ENCODE assay signal across 1 cellular context in the genomic region with DNA sequence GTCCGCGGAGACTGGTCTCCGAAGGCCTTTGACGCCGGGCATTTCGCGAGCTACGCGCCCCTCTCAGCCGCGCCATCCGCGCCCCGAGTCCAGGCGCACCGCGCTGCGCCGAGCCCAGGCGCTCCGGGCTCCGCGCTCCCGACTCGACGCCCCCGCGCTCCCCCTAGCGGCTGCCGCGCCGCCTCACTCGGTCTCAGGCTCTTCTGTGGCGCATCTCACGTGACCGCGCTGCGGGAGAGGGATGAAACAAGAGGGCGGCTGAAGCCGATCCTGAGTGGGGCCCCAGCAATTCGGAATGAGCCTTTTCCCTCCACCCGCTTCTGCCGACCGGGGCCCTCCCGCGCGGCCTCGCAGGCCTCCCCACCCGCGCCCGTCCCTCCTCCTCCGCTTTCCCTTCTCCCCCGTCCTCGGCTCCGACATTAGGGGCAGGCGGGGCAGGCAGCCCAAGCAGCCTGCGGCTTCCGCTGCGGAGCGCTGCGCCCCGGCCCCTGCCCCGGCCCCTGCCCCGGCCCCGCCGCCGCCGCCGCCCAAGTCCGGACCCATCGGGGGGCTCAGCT.
TF ChIP-seq lines count a peak whose summit lies in the region.

No MANE protein-coding gene starts in this region.

TF ChIP-seq in WTC11, 78 proteins besides CTCF, POLR2A, EP300 and RAD21 (continued from another document):
- TF ChIP-seq, protein P1, sequence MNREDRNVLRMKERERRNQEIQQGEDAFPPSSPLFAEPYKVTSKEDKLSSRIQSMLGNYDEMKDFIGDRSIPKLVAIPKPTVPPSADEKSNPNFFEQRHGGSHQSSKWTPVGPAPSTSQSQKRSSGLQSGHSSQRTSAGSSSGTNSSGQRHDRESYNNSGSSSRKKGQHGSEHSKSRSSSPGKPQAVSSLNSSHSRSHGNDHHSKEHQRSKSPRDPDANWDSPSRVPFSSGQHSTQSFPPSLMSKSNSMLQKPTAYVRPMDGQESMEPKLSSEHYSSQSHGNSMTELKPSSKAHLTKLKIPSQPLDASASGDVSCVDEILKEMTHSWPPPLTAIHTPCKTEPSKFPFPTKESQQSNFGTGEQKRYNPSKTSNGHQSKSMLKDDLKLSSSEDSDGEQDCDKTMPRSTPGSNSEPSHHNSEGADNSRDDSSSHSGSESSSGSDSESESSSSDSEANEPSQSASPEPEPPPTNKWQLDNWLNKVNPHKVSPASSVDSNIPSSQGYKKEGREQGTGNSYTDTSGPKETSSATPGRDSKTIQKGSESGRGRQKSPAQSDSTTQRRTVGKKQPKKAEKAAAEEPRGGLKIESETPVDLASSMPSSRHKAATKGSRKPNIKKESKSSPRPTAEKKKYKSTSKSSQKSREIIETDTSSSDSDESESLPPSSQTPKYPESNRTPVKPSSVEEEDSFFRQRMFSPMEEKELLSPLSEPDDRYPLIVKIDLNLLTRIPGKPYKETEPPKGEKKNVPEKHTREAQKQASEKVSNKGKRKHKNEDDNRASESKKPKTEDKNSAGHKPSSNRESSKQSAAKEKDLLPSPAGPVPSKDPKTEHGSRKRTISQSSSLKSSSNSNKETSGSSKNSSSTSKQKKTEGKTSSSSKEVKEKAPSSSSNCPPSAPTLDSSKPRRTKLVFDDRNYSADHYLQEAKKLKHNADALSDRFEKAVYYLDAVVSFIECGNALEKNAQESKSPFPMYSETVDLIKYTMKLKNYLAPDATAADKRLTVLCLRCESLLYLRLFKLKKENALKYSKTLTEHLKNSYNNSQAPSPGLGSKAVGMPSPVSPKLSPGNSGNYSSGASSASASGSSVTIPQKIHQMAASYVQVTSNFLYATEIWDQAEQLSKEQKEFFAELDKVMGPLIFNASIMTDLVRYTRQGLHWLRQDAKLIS (CRISPR knock-in tag; IDR thresholded peaks at IDR 0.05; ENCODE audit: borderline replicate concordance) = 0 out of 2 replicates have a peak, but pooled peaks have one; percentile 72
- TF ChIP-seq, protein P2, sequence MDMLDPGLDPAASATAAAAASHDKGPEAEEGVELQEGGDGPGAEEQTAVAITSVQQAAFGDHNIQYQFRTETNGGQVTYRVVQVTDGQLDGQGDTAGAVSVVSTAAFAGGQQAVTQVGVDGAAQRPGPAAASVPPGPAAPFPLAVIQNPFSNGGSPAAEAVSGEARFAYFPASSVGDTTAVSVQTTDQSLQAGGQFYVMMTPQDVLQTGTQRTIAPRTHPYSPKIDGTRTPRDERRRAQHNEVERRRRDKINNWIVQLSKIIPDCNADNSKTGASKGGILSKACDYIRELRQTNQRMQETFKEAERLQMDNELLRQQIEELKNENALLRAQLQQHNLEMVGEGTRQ (CRISPR knock-in tag; IDR thresholded peaks at IDR 0.05) = peak; percentile 95
- TF ChIP-seq ZNF138 (CRISPR knock-in tag; conservative IDR thresholded peaks at IDR 0.05) = 0 out of 2 replicates have a peak, but pooled peaks have one; percentile 17
- no peak for TF ChIP-seq CBFB (CRISPR knock-in tag; IDR thresholded peaks at IDR 0.05; ENCODE audit: low read depth)
- TF ChIP-seq, protein P3, sequence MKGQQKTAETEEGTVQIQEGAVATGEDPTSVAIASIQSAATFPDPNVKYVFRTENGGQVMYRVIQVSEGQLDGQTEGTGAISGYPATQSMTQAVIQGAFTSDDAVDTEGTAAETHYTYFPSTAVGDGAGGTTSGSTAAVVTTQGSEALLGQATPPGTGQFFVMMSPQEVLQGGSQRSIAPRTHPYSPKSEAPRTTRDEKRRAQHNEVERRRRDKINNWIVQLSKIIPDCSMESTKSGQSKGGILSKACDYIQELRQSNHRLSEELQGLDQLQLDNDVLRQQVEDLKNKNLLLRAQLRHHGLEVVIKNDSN (CRISPR knock-in tag; IDR thresholded peaks at IDR 0.05) = peak; percentile 92
- peak; percentile 40; the same call in 1 of the 2 replicates for TF ChIP-seq FOXP1 (CRISPR knock-in tag; IDR thresholded peaks at IDR 0.05; ENCODE audit: borderline replicate concordance)
- peak; percentile 27; the same call in 1 of the 2 replicates for TF ChIP-seq ZNF423 (CRISPR knock-in tag; IDR thresholded peaks at IDR 0.05)
- TF ChIP-seq, protein P4, sequence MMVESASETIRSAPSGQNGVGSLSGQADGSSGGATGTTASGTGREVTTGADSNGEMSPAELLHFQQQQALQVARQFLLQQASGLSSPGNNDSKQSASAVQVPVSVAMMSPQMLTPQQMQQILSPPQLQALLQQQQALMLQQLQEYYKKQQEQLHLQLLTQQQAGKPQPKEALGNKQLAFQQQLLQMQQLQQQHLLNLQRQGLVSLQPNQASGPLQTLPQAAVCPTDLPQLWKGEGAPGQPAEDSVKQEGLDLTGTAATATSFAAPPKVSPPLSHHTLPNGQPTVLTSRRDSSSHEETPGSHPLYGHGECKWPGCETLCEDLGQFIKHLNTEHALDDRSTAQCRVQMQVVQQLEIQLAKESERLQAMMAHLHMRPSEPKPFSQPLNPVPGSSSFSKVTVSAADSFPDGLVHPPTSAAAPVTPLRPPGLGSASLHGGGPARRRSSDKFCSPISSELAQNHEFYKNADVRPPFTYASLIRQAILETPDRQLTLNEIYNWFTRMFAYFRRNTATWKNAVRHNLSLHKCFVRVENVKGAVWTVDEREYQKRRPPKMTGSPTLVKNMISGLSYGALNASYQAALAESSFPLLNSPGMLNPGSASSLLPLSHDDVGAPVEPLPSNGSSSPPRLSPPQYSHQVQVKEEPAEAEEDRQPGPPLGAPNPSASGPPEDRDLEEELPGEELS (CRISPR knock-in tag; IDR thresholded peaks at IDR 0.05) = peak; percentile 78; the same call in 1 of the 2 replicates
- TF ChIP-seq TCF7 (CRISPR knock-in tag; IDR thresholded peaks at IDR 0.05; ENCODE audit: low read depth) = no peak
- TF ChIP-seq, protein P5, sequence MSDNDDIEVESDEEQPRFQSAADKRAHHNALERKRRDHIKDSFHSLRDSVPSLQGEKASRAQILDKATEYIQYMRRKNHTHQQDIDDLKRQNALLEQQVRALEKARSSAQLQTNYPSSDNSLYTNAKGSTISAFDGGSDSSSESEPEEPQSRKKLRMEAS (CRISPR knock-in tag; IDR thresholded peaks at IDR 0.05) = peak; percentile 47; the same call in 1 of the 2 replicates
- TF ChIP-seq SMAD4 (CRISPR knock-in tag; IDR thresholded peaks at IDR 0.05) = no peak
- TF ChIP-seq GABPB1 (CRISPR knock-in tag; IDR thresholded peaks at IDR 0.05) = peak; percentile 74
- TF ChIP-seq FOXK1 (CRISPR knock-in tag; IDR thresholded peaks at IDR 0.05) = peak; percentile 76; the same call in 1 of the 2 replicates
- TF ChIP-seq KAT7 (CRISPR knock-in tag; IDR thresholded peaks at IDR 0.05; ENCODE audit: borderline replicate concordance) = peak; percentile 95
- TF ChIP-seq TEAD1 (CRISPR knock-in tag; IDR thresholded peaks at IDR 0.05) = peak; percentile 90; the same call in 1 of the 2 replicates
- TF ChIP-seq ELF4 (CRISPR knock-in tag; IDR thresholded peaks at IDR 0.05; ENCODE audit: low read depth) = no peak
- TF ChIP-seq, protein P6, sequence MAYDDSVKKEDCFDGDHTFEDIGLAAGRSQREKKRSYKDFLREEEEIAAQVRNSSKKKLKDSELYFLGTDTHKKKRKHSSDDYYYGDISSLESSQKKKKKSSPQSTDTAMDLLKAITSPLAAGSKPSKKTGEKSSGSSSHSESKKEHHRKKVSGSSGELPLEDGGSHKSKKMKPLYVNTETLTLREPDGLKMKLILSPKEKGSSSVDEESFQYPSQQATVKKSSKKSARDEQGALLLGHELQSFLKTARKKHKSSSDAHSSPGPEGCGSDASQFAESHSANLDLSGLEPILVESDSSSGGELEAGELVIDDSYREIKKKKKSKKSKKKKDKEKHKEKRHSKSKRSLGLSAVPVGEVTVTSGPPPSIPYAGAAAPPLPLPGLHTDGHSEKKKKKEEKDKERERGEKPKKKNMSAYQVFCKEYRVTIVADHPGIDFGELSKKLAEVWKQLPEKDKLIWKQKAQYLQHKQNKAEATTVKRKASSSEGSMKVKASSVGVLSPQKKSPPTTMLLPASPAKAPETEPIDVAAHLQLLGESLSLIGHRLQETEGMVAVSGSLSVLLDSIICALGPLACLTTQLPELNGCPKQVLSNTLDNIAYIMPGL (CRISPR knock-in tag; IDR thresholded peaks at IDR 0.05) = peak; percentile 98
- TF ChIP-seq, protein P7, sequence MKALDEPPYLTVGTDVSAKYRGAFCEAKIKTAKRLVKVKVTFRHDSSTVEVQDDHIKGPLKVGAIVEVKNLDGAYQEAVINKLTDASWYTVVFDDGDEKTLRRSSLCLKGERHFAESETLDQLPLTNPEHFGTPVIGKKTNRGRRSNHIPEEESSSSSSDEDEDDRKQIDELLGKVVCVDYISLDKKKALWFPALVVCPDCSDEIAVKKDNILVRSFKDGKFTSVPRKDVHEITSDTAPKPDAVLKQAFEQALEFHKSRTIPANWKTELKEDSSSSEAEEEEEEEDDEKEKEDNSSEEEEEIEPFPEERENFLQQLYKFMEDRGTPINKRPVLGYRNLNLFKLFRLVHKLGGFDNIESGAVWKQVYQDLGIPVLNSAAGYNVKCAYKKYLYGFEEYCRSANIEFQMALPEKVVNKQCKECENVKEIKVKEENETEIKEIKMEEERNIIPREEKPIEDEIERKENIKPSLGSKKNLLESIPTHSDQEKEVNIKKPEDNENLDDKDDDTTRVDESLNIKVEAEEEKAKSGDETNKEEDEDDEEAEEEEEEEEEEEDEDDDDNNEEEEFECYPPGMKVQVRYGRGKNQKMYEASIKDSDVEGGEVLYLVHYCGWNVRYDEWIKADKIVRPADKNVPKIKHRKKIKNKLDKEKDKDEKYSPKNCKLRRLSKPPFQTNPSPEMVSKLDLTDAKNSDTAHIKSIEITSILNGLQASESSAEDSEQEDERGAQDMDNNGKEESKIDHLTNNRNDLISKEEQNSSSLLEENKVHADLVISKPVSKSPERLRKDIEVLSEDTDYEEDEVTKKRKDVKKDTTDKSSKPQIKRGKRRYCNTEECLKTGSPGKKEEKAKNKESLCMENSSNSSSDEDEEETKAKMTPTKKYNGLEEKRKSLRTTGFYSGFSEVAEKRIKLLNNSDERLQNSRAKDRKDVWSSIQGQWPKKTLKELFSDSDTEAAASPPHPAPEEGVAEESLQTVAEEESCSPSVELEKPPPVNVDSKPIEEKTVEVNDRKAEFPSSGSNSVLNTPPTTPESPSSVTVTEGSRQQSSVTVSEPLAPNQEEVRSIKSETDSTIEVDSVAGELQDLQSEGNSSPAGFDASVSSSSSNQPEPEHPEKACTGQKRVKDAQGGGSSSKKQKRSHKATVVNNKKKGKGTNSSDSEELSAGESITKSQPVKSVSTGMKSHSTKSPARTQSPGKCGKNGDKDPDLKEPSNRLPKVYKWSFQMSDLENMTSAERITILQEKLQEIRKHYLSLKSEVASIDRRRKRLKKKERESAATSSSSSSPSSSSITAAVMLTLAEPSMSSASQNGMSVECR (CRISPR knock-in tag; IDR thresholded peaks at IDR 0.05; ENCODE audit: borderline replicate concordance) = no peak
- TF ChIP-seq ZNF416 (CRISPR knock-in tag; IDR thresholded peaks at IDR 0.05) = peak; percentile 82; the same call in 1 of the 2 replicates
- 0 out of 2 replicates have a peak, but pooled peaks have one; percentile 22 for TF ChIP-seq CREM (CRISPR knock-in tag; IDR thresholded peaks at IDR 0.05)
- TF ChIP-seq, protein P8, sequence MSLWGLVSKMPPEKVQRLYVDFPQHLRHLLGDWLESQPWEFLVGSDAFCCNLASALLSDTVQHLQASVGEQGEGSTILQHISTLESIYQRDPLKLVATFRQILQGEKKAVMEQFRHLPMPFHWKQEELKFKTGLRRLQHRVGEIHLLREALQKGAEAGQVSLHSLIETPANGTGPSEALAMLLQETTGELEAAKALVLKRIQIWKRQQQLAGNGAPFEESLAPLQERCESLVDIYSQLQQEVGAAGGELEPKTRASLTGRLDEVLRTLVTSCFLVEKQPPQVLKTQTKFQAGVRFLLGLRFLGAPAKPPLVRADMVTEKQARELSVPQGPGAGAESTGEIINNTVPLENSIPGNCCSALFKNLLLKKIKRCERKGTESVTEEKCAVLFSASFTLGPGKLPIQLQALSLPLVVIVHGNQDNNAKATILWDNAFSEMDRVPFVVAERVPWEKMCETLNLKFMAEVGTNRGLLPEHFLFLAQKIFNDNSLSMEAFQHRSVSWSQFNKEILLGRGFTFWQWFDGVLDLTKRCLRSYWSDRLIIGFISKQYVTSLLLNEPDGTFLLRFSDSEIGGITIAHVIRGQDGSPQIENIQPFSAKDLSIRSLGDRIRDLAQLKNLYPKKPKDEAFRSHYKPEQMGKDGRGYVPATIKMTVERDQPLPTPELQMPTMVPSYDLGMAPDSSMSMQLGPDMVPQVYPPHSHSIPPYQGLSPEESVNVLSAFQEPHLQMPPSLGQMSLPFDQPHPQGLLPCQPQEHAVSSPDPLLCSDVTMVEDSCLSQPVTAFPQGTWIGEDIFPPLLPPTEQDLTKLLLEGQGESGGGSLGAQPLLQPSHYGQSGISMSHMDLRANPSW (CRISPR knock-in tag; conservative IDR thresholded peaks at IDR 0.05; ENCODE audit: low read depth) = 0 out of 2 replicates have a peak, but pooled peaks have one; percentile 79
- no peak for TF ChIP-seq ZNF671 (CRISPR knock-in tag; IDR thresholded peaks at IDR 0.05)
TF ChIP-seq in WTC11: peak in this region for 23.
